Comparison of ENCODE assay signal across 21 cellular contexts in genomic region chr22:47287516-47287915, GRCh38.
"Had no signal": no experiment of that assay in that cellular context is flagged by ENCODE, and none has a peak within 500 bp of the region (broad histone marks: within the 10 kb centered on the region; RNA-seq: fewer than 3 reads in every experiment).

No MANE protein-coding gene starts in this region.

- H3K4me3 ChIP-seq: MG63 had no signal

- ATAC-seq: HepG2, T-cell had no signal

- H3K27me3 ChIP-seq: MG63 had no signal

- H3K9me3 ChIP-seq: MG63, SK-N-SH had no signal

- DNase-seq: IMR-90, Karpas-422, KG1, MG63, NCI-H1105, NCI-H1417, NCI-H1436 treated with DMSO at 0.1 percent for 48 hours, NCI-H187, NCI-H2029, NCI-H2081 treated with DMSO at 0.1 percent for 48 hours, NCI-H2227 treated with DMSO at 0.1 percent for 48 hours, NCI-H510A, NCI-H524 treated with DMSO at 0.1 percent for 48 hours, NCI-H69, NCI-H774, RPMI8226, SHP77, SK-N-SH, SW 1271, T-cell had no signal

- H3K36me3 ChIP-seq: MG63 had no signal
